ENCODE assay signal across 2 cellular contexts in genomic region chr20:49929142-49929494, GRCh38.
TF ChIP-seq lines count a peak whose summit lies in the region.

No MANE protein-coding gene starts in this region.

TF ChIP-seq in HCT116, 20 proteins besides CTCF, POLR2A, EP300 and RAD21:
- TF ChIP-seq MAX (IDR thresholded peaks at IDR 0.05) = no peak

TF ChIP-seq in WTC11, 78 proteins besides CTCF, POLR2A, EP300 and RAD21:
- peak; percentile 81; the same call in 1 of the 2 replicates for TF ChIP-seq ZNF121 (CRISPR knock-in tag; IDR thresholded peaks at IDR 0.05)
- TF ChIP-seq FOXJ3 (CRISPR knock-in tag; IDR thresholded peaks at IDR 0.05; ENCODE audit: borderline replicate concordance) = no peak
- TF ChIP-seq ESRRA (CRISPR knock-in tag; IDR thresholded peaks at IDR 0.05; ENCODE audit: borderline replicate concordance) = no peak
- TF ChIP-seq NR2C2 (CRISPR knock-in tag; IDR thresholded peaks at IDR 0.05) = no peak
- no peak for TF ChIP-seq ZNF219 (CRISPR knock-in tag; IDR thresholded peaks at IDR 0.05; ENCODE audit: borderline replicate concordance)
TF ChIP-seq in WTC11: peak in this region for 1.
